12 cellular contexts compared by ENCODE assay signal in the genomic region with DNA sequence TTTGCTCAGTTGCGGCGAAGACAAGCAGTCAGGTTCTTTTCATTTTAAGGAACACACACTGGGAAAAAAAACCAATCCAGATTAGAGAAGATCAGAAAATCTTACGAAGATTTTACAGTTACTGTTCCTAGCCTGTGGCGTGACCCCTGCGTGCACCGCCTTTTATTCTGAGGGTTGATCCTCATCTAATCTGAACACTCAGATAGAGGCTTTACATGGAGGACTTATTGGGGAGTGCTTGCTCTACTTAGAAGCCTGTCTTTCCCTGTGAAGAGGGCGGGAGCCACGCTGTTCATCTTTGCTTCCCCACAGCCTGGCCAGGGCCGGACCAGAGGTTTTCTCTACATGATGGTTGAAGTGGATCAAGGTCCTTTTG. TPM values are rescaled to one million over a fixed set of nuclear protein-coding genes. Genes with fewer than 3 reads are reported as not detected.
DNase-seq lines count a peak whose midpoint lies in the region; ATAC-seq, FAIRE-seq and TF ChIP-seq lines count a peak whose summit lies in the region.
"Had no signal": no experiment of that assay in that cellular context is flagged by ENCODE, and none has a peak within 500 bp of the region (broad histone marks: within the 10 kb centered on the region; RNA-seq: fewer than 3 reads in every experiment).

No MANE protein-coding gene starts in this region.

- FAIRE-seq in urothelium cell line (lab: Jason Lieb, UNC): no peak
- FAIRE-seq: endothelial cell of umbilical vein had no signal

- H3K36me3 Mint-ChIP-seq in H9 (ENCODE audit: insufficient read depth in 1 of 3, low read depth in 3 of 3): no peaks in the 10 kb centered on the region; a peak in 1 of 7 replicates
- no peaks in the 10 kb centered on the region for H3K36me3 Mint-ChIP-seq in activated T-helper 2 cell treated with anti-CD3 and anti-CD28 coated beads, Interferon-gamma antibody, Interleukin-2, Interleukin-4, amounts not matched to agents 10 μg/mL and 5 μg/mL and 100 μg/mL, durations not matched to agents 14 hours and 24 hours and 36 hours (ENCODE audit: low read depth)
- H3K36me3 Mint-ChIP-seq in naive thymus-derived CD4-positive, alpha-beta T cell: peaks cover 0 to 1% (median 0%) of the 10 kb centered on the region in 5 donors

- no peak overlapping the region for H3K4ac ChIP-seq in H9 (ENCODE audit: low read depth, low read length)

- H3K4me3 ChIP-seq in BE2C (ENCODE audit: low read depth, low read length) (peak overlapping the region; percentile 65), ovary (no peak overlapping the region)
- H3K4me3 ChIP-seq in naive thymus-derived CD4-positive, alpha-beta T cell (ENCODE audit: low read length): peak overlapping the region; percentile 39

- H4K91ac ChIP-seq in H9 (ENCODE audit: insufficient read length, low read depth, low read length): no peak overlapping the region

- no peak for TF ChIP-seq EP300 in ovary (IDR thresholded peaks at IDR 0.05)

- H3K79me2 ChIP-seq in H9 (ENCODE audit: insufficient read depth, low read length): no peaks in the 10 kb centered on the region

- intact Hi-C loops in activated T-helper 2 cell treated with anti-CD3 and anti-CD28 coated beads, Interferon-gamma antibody, Interleukin-2, Interleukin-4, amounts not matched to agents 10 μg/mL and 5 μg/mL and 100 μg/mL, durations not matched to agents 14 hours and 24 hours and 36 hours (cut with micrococcal nuclease): no loop called here
- intact Hi-C loops in naive thymus-derived CD4-positive, alpha-beta T cell (cut with micrococcal nuclease): no loop called here
- intact Hi-C loops in ovary (cut with DNase I): no loop called here

- no peak overlapping the region for H2AFZ ChIP-seq in H9 (ENCODE audit: low read length)

- H2BK15ac ChIP-seq in H9 (ENCODE audit: low read depth, low read length): no peak overlapping the region

- no peak overlapping the region for H3K14ac ChIP-seq in H9 (ENCODE audit: insufficient read depth, low read length)

- DNase-seq in BE2C: no peak
- no peak for DNase-seq in H9
- DNase-seq in activated T-helper 2 cell treated with anti-CD3 and anti-CD28 coated beads, Interferon-gamma antibody, Interleukin-2, Interleukin-4, amounts not matched to agents 10 μg/mL and 5 μg/mL and 100 μg/mL, durations not matched to agents 14 hours and 24 hours and 36 hours (ENCODE audit: low spot score): no peak
- DNase-seq in naive thymus-derived CD4-positive, alpha-beta T cell: no peak
- no peak for DNase-seq in SIG-M5 (lab: John Stamatoyannopoulos, UW)
- no peak for DNase-seq in NOMO-1 (lab: John Stamatoyannopoulos, UW; ENCODE audit: unreplicated experiment in 2 of 2)
- no peak for DNase-seq in ovary
- DNase-seq in urothelium cell line (ENCODE audit: low spot score): no peak
- DNase-seq: GOT3, occipital lobe had no signal

- peak overlapping the region; percentile 12 for H3K4me2 ChIP-seq in H9 (ENCODE audit: insufficient read depth, insufficient read length, low read length)

- H4K20me1 ChIP-seq in H9 (ENCODE audit: control insufficient read depth, insufficient read depth, insufficient read length): no peaks in the 10 kb centered on the region

- H3K27me3 Mint-ChIP-seq in H9 (ENCODE audit: low read depth): peaks cover 35% of the 10 kb centered on the region
- peaks cover 6% of the 10 kb centered on the region for H3K27me3 Mint-ChIP-seq in activated T-helper 2 cell treated with anti-CD3 and anti-CD28 coated beads, Interferon-gamma antibody, Interleukin-2, Interleukin-4, amounts not matched to agents 10 μg/mL and 5 μg/mL and 100 μg/mL, durations not matched to agents 14 hours and 24 hours and 36 hours (ENCODE audit: low read depth)
- peaks cover 0 to 23% (median 6%) of the 10 kb centered on the region in 5 donors for H3K27me3 Mint-ChIP-seq in naive thymus-derived CD4-positive, alpha-beta T cell

- no peak overlapping the region for H2BK12ac ChIP-seq in H9 (ENCODE audit: insufficient read length, low read depth, low read length)

- H3K4me3 Mint-ChIP-seq in H9: peak overlapping the region; percentile 69 to 80; a peak in 4 of 5 replicates
- H3K4me3 Mint-ChIP-seq in activated T-helper 2 cell treated with anti-CD3 and anti-CD28 coated beads, Interferon-gamma antibody, Interleukin-2, Interleukin-4, amounts not matched to agents 10 μg/mL and 5 μg/mL and 100 μg/mL, durations not matched to agents 14 hours and 24 hours and 36 hours (ENCODE audit: low read depth): peak overlapping the region; percentile 58
- peak overlapping the region; percentile 61 to 80 (median 68) for H3K4me3 Mint-ChIP-seq in naive thymus-derived CD4-positive, alpha-beta T cell

- no peak for TF ChIP-seq POLR2A in ovary (IDR thresholded peaks at IDR 0.05)

- H3K9me3 ChIP-seq in BE2C (no peaks in the 10 kb centered on the region), H9 (ENCODE audit: control insufficient read depth, low read depth, low read length) (no peaks in the 10 kb centered on the region), ovary (no peaks in the 10 kb centered on the region)
- no peaks in the 10 kb centered on the region for H3K9me3 ChIP-seq in naive thymus-derived CD4-positive, alpha-beta T cell (ENCODE audit: control insufficient read depth in 2 of 3, low read length in 3 of 3)
- H3K9me3 ChIP-seq: transverse colon had no signal

- no peaks in the 10 kb centered on the region for H3K27me3 ChIP-seq in BE2C
- H3K27me3 ChIP-seq in H9 (ENCODE audit: insufficient read depth, low read length): peaks cover 12% of the 10 kb centered on the region; the same call in 1 of the 2 replicates
- H3K27me3 ChIP-seq in naive thymus-derived CD4-positive, alpha-beta T cell (ENCODE audit: control insufficient read depth in 2 of 2, insufficient read depth in 2 of 2, low read length in 2 of 2): peaks cover 4 to 9% of the 10 kb centered on the region in 2 donors
- H3K27me3 ChIP-seq in ovary: peaks cover 5% of the 10 kb centered on the region

- H3K23ac ChIP-seq in H9 (ENCODE audit: insufficient read length, low read depth, low read length): no peak overlapping the region

- H3K27ac ChIP-seq in H9 (ENCODE audit: insufficient read length, low read depth, low read length): no peak overlapping the region
- H3K27ac ChIP-seq in naive thymus-derived CD4-positive, alpha-beta T cell (ENCODE audit: low read depth, low read length): no peak overlapping the region
- no peak overlapping the region for H3K27ac ChIP-seq in ovary

- H2AK5ac ChIP-seq in H9 (ENCODE audit: insufficient read length, low read length): no peak overlapping the region

- H3K9ac ChIP-seq in H9 (ENCODE audit: extremely low read depth, insufficient read length, low read length): no peak overlapping the region

- no peak overlapping the region for H3K27ac Mint-ChIP-seq in H9
- H3K27ac Mint-ChIP-seq in activated T-helper 2 cell treated with anti-CD3 and anti-CD28 coated beads, Interferon-gamma antibody, Interleukin-2, Interleukin-4, amounts not matched to agents 10 μg/mL and 5 μg/mL and 100 μg/mL, durations not matched to agents 14 hours and 24 hours and 36 hours: no peak overlapping the region
- H3K27ac Mint-ChIP-seq in naive thymus-derived CD4-positive, alpha-beta T cell: peak overlapping the region in 1 of 9 donors; percentile 48

- H3K36me3 ChIP-seq in BE2C (peaks cover 8% of the 10 kb centered on the region; the same call in 1 of the 2 replicates), ovary (no peaks in the 10 kb centered on the region)
- H3K36me3 ChIP-seq in naive thymus-derived CD4-positive, alpha-beta T cell (ENCODE audit: control insufficient read depth in 2 of 3, insufficient read depth in 3 of 3, low read length in 3 of 3): no peaks in the 10 kb centered on the region
- H3K36me3 ChIP-seq: transverse colon had no signal

- no peak overlapping the region for H3K18ac ChIP-seq in H9 (ENCODE audit: insufficient read length, low read depth, low read length)

- peaks cover 10% of the 10 kb centered on the region for H3K23me2 ChIP-seq in H9 (ENCODE audit: insufficient read length, low read depth, low read length, poor library complexity, severe bottlenecking)

- no peak overlapping the region for H4K8ac ChIP-seq in H9 (replicated peaks; ENCODE audit: insufficient read length, low read depth, low read length)

- H3K79me1 ChIP-seq in H9 (ENCODE audit: insufficient read depth, low read depth, low read length, poor library complexity, severe bottlenecking): no peaks in the 10 kb centered on the region

- no peak overlapping the region for H2BK120ac ChIP-seq in H9 (ENCODE audit: low read depth, low read length, poor library complexity, severe bottlenecking)

- no peak overlapping the region for H2BK5ac ChIP-seq in H9 (ENCODE audit: insufficient read length, low read length)

- ATAC-seq in naive thymus-derived CD4-positive, alpha-beta T cell: no peak

- H3K56ac ChIP-seq in H9 (ENCODE audit: insufficient read length, low read depth, low read length): no peak overlapping the region

- H3T11ph ChIP-seq in H9 (ENCODE audit: low read length): no peak overlapping the region

- H3K4me1 Mint-ChIP-seq in H9: peaks cover 9 to 10% of the 10 kb centered on the region in 2 experiments
- H3K4me1 Mint-ChIP-seq in activated T-helper 2 cell treated with anti-CD3 and anti-CD28 coated beads, Interferon-gamma antibody, Interleukin-2, Interleukin-4, amounts not matched to agents 10 μg/mL and 5 μg/mL and 100 μg/mL, durations not matched to agents 14 hours and 24 hours and 36 hours (ENCODE audit: low read depth): peaks cover 16% of the 10 kb centered on the region
- peaks cover 13 to 39% (median 16%) of the 10 kb centered on the region in 7 donors for H3K4me1 Mint-ChIP-seq in naive thymus-derived CD4-positive, alpha-beta T cell

- no peaks in the 10 kb centered on the region for H3K9me3 Mint-ChIP-seq in H9
- no peaks in the 10 kb centered on the region for H3K9me3 Mint-ChIP-seq in activated T-helper 2 cell treated with anti-CD3 and anti-CD28 coated beads, Interferon-gamma antibody, Interleukin-2, Interleukin-4, amounts not matched to agents 10 μg/mL and 5 μg/mL and 100 μg/mL, durations not matched to agents 14 hours and 24 hours and 36 hours
- H3K9me3 Mint-ChIP-seq in naive thymus-derived CD4-positive, alpha-beta T cell: no peaks in the 10 kb centered on the region

- H2BK20ac ChIP-seq in H9 (ENCODE audit: low read depth, low read length, poor library complexity, severe bottlenecking): no peak overlapping the region

- H3K4me1 ChIP-seq in BE2C (peaks cover 13% of the 10 kb centered on the region), H9 (ENCODE audit: insufficient read depth, low read length) (no peaks in the 10 kb centered on the region), ovary (ENCODE audit: insufficient read depth) (peaks cover 5% of the 10 kb centered on the region)
- peaks cover 11 to 12% of the 10 kb centered on the region in 2 donors for H3K4me1 ChIP-seq in naive thymus-derived CD4-positive, alpha-beta T cell (ENCODE audit: control insufficient read depth in 2 of 2, insufficient read depth in 2 of 2, low read length in 2 of 2)

- POLR2A ChIA-PET in naive thymus-derived CD4-positive, alpha-beta T cell (lab: Charles Lee): interaction anchor here (0.9 kb wide), 1 partner anchor 16 kb away, joined by 5 read pairs; the partner anchor contains the start of gene TEDC2

- no peak for TF ChIP-seq CTCF in BE2C (IDR thresholded peaks at IDR 0.05; ENCODE audit: low read depth, low read length)
- no peak for TF ChIP-seq CTCF in H9 (conservative IDR thresholded peaks at IDR 0.05)
- no peak for TF ChIP-seq CTCF in ovary (IDR thresholded peaks at IDR 0.05)

- no peak overlapping the region for H4K5ac ChIP-seq in H9 (ENCODE audit: insufficient read length, low read depth, low read length)

- CTCF ChIA-PET in naive thymus-derived CD4-positive, alpha-beta T cell (lab: Charles Lee): no interaction called here

- WGBS in H9 (ENCODE audit: extremely low coverage, insufficient read length, low lambda C conversion rate): no CpG with 5 or more reads among the region's 9 CpGs
- WGBS in ovary, 3 donors: 93 to 94% (median 94%) methylated on average over 9 of the region's 9 CpGs

RNA-seq across cellular contexts. Expression of gene TBC1D24, which starts 1.4 kb away (rescaled TPM):
- 27.6 TPM for polyA plus RNA-seq in BE2C (2012; ENCODE audit: insufficient read depth, insufficient read length, low read depth)
- total RNA-seq in H9 (2021) (19.0 and 19.8 TPM in 2 replicates), ovary (1 to 10 TPM; 2.5 to 8.1 (median 6.7) TPM)
- 19.6 and 21.4 TPM in 2 replicates for total RNA-seq in activated T-helper 2 cell treated with anti-CD3 and anti-CD28 coated beads, Interferon-gamma antibody, Interleukin-2, Interleukin-4, amounts not matched to agents 10 μg/mL and 5 μg/mL and 100 μg/mL, durations not matched to agents 14 hours and 24 hours and 36 hours
- 10 to 100 TPM in 2 of 5 experiments, 1 to 10 TPM in 3; 5.4 to 13.5 (median 9.2) TPM for total RNA-seq in naive thymus-derived CD4-positive, alpha-beta T cell
- 1 to 10 TPM; 1.7 to 2.5 TPM for polyA plus RNA-seq in naive thymus-derived CD4-positive, alpha-beta T cell
- polyA plus RNA-seq in ovary: 1 to 10 TPM; 1.9 to 2.3 TPM

RNA-seq across cellular contexts. Expression of gene NTN3, which starts 5.2 kb away (rescaled TPM):
- 4.2 TPM for polyA plus RNA-seq in BE2C (2012; ENCODE audit: insufficient read depth, insufficient read length, low read depth)
- total RNA-seq in H9 (2021) (1.3 TPM in 2 replicates), ovary (under 1 TPM in 3 of 7 donors, not detected in 4; 0.12 to 0.34 (median 0.26) TPM)
- total RNA-seq in activated T-helper 2 cell treated with anti-CD3 and anti-CD28 coated beads, Interferon-gamma antibody, Interleukin-2, Interleukin-4, amounts not matched to agents 10 μg/mL and 5 μg/mL and 100 μg/mL, durations not matched to agents 14 hours and 24 hours and 36 hours: 0.28 TPM in 1 of 2 replicates, not detected in the other
- total RNA-seq in naive thymus-derived CD4-positive, alpha-beta T cell: not detected
- polyA plus RNA-seq in naive thymus-derived CD4-positive, alpha-beta T cell: not detected
- polyA plus RNA-seq in ovary: under 1 TPM in 1 of 2 donors, not detected in 1; 0.13 TPM
- total RNA-seq: transverse colon had no signal
- polyA plus RNA-seq: endothelial cell of umbilical vein had no signal

RNA-seq across cellular contexts. Expression of gene TEDC2, which starts 16.4 kb away (rescaled TPM):
- polyA plus RNA-seq in BE2C (2012; ENCODE audit: insufficient read depth, insufficient read length, low read depth): 13.3 TPM
- total RNA-seq in H9 (2021) (40.7 and 45.4 TPM in 2 replicates), ovary (1 to 10 TPM in 3 of 7 donors, under 1 TPM in 2, not detected in 2; 0.38 to 2.0 (median 1.4) TPM)
- 31.8 and 34.6 TPM in 2 replicates for total RNA-seq in activated T-helper 2 cell treated with anti-CD3 and anti-CD28 coated beads, Interferon-gamma antibody, Interleukin-2, Interleukin-4, amounts not matched to agents 10 μg/mL and 5 μg/mL and 100 μg/mL, durations not matched to agents 14 hours and 24 hours and 36 hours
- 10 to 100 TPM in 1 of 5 experiments, 1 to 10 TPM in 1, under 1 TPM in 2, not detected in 1; 0.32 to 16.7 (median 0.71) TPM for total RNA-seq in naive thymus-derived CD4-positive, alpha-beta T cell
- under 1 TPM; 0.39 to 0.84 TPM for polyA plus RNA-seq in naive thymus-derived CD4-positive, alpha-beta T cell
- polyA plus RNA-seq in ovary: 1 to 10 TPM in 1 of 2 donors, not detected in 1; 1.2 TPM

RNA-seq across cellular contexts. Expression of gene ATP6V0C, which starts 37.4 kb away (rescaled TPM):
- 645 TPM for polyA plus RNA-seq in BE2C (2012; ENCODE audit: insufficient read depth, insufficient read length, low read depth)
- 176 and 184 TPM in 2 replicates for total RNA-seq in H9 (2021)
- total RNA-seq in activated T-helper 2 cell treated with anti-CD3 and anti-CD28 coated beads, Interferon-gamma antibody, Interleukin-2, Interleukin-4, amounts not matched to agents 10 μg/mL and 5 μg/mL and 100 μg/mL, durations not matched to agents 14 hours and 24 hours and 36 hours: 114 and 119 TPM in 2 replicates
- total RNA-seq in naive thymus-derived CD4-positive, alpha-beta T cell: 100 to 1,000 TPM in 4 of 5 experiments, 10 to 100 TPM in 1; 98.2 to 303 (median 113) TPM
- 10 to 100 TPM; 76.5 to 96.9 TPM for polyA plus RNA-seq in naive thymus-derived CD4-positive, alpha-beta T cell
- 100 to 1,000 TPM in 5 of 7 donors, 10 to 100 TPM in 2; 34.8 to 143 (median 119) TPM for total RNA-seq in ovary
- polyA plus RNA-seq in ovary: 100 to 1,000 TPM in 1 of 2 donors, 10 to 100 TPM in 1; 82.6 to 119 TPM

RNA-seq across cellular contexts. Expression of gene AMDHD2, which starts 43.8 kb away (rescaled TPM):
- 39.4 TPM for polyA plus RNA-seq in BE2C (2012; ENCODE audit: insufficient read depth, insufficient read length, low read depth)
- total RNA-seq in H9 (2021): 56.4 and 61.5 TPM in 2 replicates
- total RNA-seq in activated T-helper 2 cell treated with anti-CD3 and anti-CD28 coated beads, Interferon-gamma antibody, Interleukin-2, Interleukin-4, amounts not matched to agents 10 μg/mL and 5 μg/mL and 100 μg/mL, durations not matched to agents 14 hours and 24 hours and 36 hours: 29.3 and 30.1 TPM in 2 replicates
- total RNA-seq in naive thymus-derived CD4-positive, alpha-beta T cell: 100 to 1,000 TPM in 4 of 5 experiments, 10 to 100 TPM in 1; 60.0 to 258 (median 112) TPM
- polyA plus RNA-seq in naive thymus-derived CD4-positive, alpha-beta T cell: 10 to 100 TPM; 15.0 to 22.5 TPM
- 10 to 100 TPM; 14.5 to 28.7 (median 26.9) TPM for total RNA-seq in ovary
- polyA plus RNA-seq in ovary: 10 to 100 TPM in 1 of 2 donors, under 1 TPM in 1; 0.47 to 25.6 TPM
